8 cellular contexts compared by ENCODE assay signal in genomic region chr1:97919568-97920261, GRCh38.
DNase-seq lines count a peak whose midpoint lies in the region; ATAC-seq and TF ChIP-seq lines count a peak whose summit lies in the region.

No MANE protein-coding gene starts in this region.

- ATAC-seq in GM18909 (IDR thresholded peaks at IDR 0.05; ENCODE audit: poor library complexity, unreplicated experiment), result no peak
- no peak for ATAC-seq in HG03439 (IDR thresholded peaks at IDR 0.05; ENCODE audit: unreplicated experiment)

- H3K36me3 ChIP-seq in NT2/D1 (ENCODE audit: insufficient read depth, insufficient read length, low read length), result no peaks in the 10 kb centered on the region
- H3K36me3 ChIP-seq in effector memory CD4-positive, alpha-beta T cell (ENCODE audit: control insufficient read depth, insufficient read depth, low read length), result no peaks in the 10 kb centered on the region
- peaks cover 3% of the 10 kb centered on the region for H3K36me3 ChIP-seq in neutrophil

- peak overlapping the region; percentile 74 for H3K4me3 ChIP-seq in NT2/D1 (ENCODE audit: insufficient read length, low read depth)
- peak overlapping the region; percentile 90 for H3K4me3 ChIP-seq in effector memory CD4-positive, alpha-beta T cell (ENCODE audit: insufficient read depth, low read depth, low read length, poor library complexity, severe bottlenecking)
- peak overlapping the region; percentile 77 to 89 for H3K4me3 ChIP-seq in neutrophil (ENCODE audit: low read depth in 1 of 2, low read length in 1 of 2)

- H3K4me1 ChIP-seq in NT2/D1 (ENCODE audit: insufficient read depth, insufficient read length), result no peaks in the 10 kb centered on the region
- peaks cover 15% of the 10 kb centered on the region for H3K4me1 ChIP-seq in effector memory CD4-positive, alpha-beta T cell (ENCODE audit: control insufficient read depth, insufficient read depth, low read length, poor library complexity, severe bottlenecking)
- H3K4me1 ChIP-seq in neutrophil (ENCODE audit: control insufficient read depth in 1 of 2, insufficient read depth in 1 of 2, low read depth in 1 of 2, low read length in 1 of 2), result peaks cover 39 to 51% of the 10 kb centered on the region in 2 experiments

- DNase-seq in GM10266 (ENCODE audit: extremely low spot score), result peak; percentile 17
- DNase-seq in NT2/D1 (ENCODE audit: low read depth, low spot score), result no peak
- DNase-seq in effector memory CD4-positive, alpha-beta T cell, result no peak
- DNase-seq in putamen (ENCODE audit: low spot score), result no peak
- DNase-seq in DMS79 treated with DMSO at 0.1 percent for 48 hours (lab: John Stamatoyannopoulos, UW), result no peak

- no peak for TF ChIP-seq CTCF in GM10266 (IDR thresholded peaks at IDR 0.05; ENCODE audit: control insufficient read depth, insufficient read depth, low read depth, missing control alignments)
- TF ChIP-seq CTCF in neutrophil (IDR thresholded peaks at IDR 0.05), result no peak

- H3K27ac ChIP-seq in effector memory CD4-positive, alpha-beta T cell (ENCODE audit: insufficient read depth, low read length, poor library complexity, severe bottlenecking), result peak overlapping the region; percentile 85
- peak overlapping the region; percentile 94 for H3K27ac ChIP-seq in neutrophil

- H3K27me3 ChIP-seq in NT2/D1 (ENCODE audit: insufficient read depth, insufficient read length) (peaks cover 21% of the 10 kb centered on the region), neutrophil (no peaks in the 10 kb centered on the region)
- no peaks in the 10 kb centered on the region for H3K27me3 ChIP-seq in effector memory CD4-positive, alpha-beta T cell (replicated peaks; ENCODE audit: control insufficient read depth, insufficient read depth, low read length, poor library complexity, severe bottlenecking)

- H3K9me3 ChIP-seq in NT2/D1 (ENCODE audit: insufficient read depth, low read length), result no peaks in the 10 kb centered on the region
- H3K9me3 ChIP-seq in effector memory CD4-positive, alpha-beta T cell (ENCODE audit: control insufficient read depth, low read length), result no peaks in the 10 kb centered on the region
- H3K9me3 ChIP-seq in neutrophil, result no peaks in the 10 kb centered on the region

- H3K9ac ChIP-seq in NT2/D1 (ENCODE audit: insufficient read length, low read depth), result peak overlapping the region; percentile 76
